In genomic region chr10:119250641-119251314, GRCh38 we compare ENCODE assay signal across 9 cellular contexts. TPM values are rescaled to one million over a fixed set of nuclear protein-coding genes. Genes with fewer than 3 reads are reported as not detected.
DNase-seq lines count a peak whose midpoint lies in the region; ATAC-seq and TF ChIP-seq lines count a peak whose summit lies in the region.
"Had no signal": no experiment of that assay in that cellular context is flagged by ENCODE, and none has a peak within 500 bp of the region (broad histone marks: within the 10 kb centered on the region; RNA-seq: fewer than 3 reads in every experiment).

No MANE protein-coding gene starts in this region.

- H3K4me3 ChIP-seq in brain microvascular endothelial cell (ENCODE audit: low read depth, low read length): no peak overlapping the region
- no peak overlapping the region for H3K4me3 ChIP-seq in right lobe of liver
- H3K4me3 ChIP-seq in vagina: no peak overlapping the region

- 45% methylated on average over 10 of the region's 10 CpGs for WGBS in right lobe of liver (ENCODE audit: insufficient coverage, low coverage, low lambda C conversion rate, missing lambda C conversion rate)

- in situ Hi-C loops in brain microvascular endothelial cell (cut with HindIII; ENCODE audit: low pct_ligation_motif_present, low sequenced_read_pairs): no loop called here

- no peak for TF ChIP-seq CTCF in brain microvascular endothelial cell (IDR thresholded peaks at IDR 0.05; ENCODE audit: low read depth, low read length, missing control alignments)
- no peak for TF ChIP-seq CTCF in right lobe of liver (IDR thresholded peaks at IDR 0.05)
- TF ChIP-seq CTCF in vagina (IDR thresholded peaks at IDR 0.05): no peak

- H3K27me3 ChIP-seq in brain microvascular endothelial cell (replicated peaks) (no peaks in the 10 kb centered on the region), right lobe of liver (no peaks in the 10 kb centered on the region), vagina (no peaks in the 10 kb centered on the region)

- H3K36me3 ChIP-seq in brain microvascular endothelial cell (replicated peaks): no peaks in the 10 kb centered on the region
- H3K36me3 ChIP-seq in right lobe of liver: no peaks in the 10 kb centered on the region
- no peaks in the 10 kb centered on the region for H3K36me3 ChIP-seq in vagina

- intact Hi-C loops in right lobe of liver (cut with DNase I) (no loop called here), vagina (cut with DNase I) (loop anchor here (5.0 kb wide), 1 partner anchor 43 kb away; the partner anchor contains the start of gene GRK5)

- H3K9me3 ChIP-seq in right lobe of liver: no peaks in the 10 kb centered on the region
- no peaks in the 10 kb centered on the region for H3K9me3 ChIP-seq in vagina

- ATAC-seq in right lobe of liver (peak in 2 of 4 donors; percentile 2 to 5), HG02981 (IDR thresholded peaks at IDR 0.05; ENCODE audit: unreplicated experiment) (no peak), GM18873 (IDR thresholded peaks at IDR 0.05; ENCODE audit: low FRiP score, unreplicated experiment) (no peak)

- H3K27ac ChIP-seq in brain microvascular endothelial cell (peak overlapping the region; percentile 97), right lobe of liver (peak overlapping the region; percentile 37 to 100 (median 97)), vagina (peak overlapping the region; percentile 85)

- peak; percentile 4 for DNase-seq in stimulated activated naive CD4-positive, alpha-beta T cell treated with Interleukin-2 at 50 U/mL for 16 hours (lab: John Stamatoyannopoulos, UW)
- DNase-seq in stimulated activated naive CD4-positive, alpha-beta T cell (lab: John Stamatoyannopoulos, UW): no peak
- DNase-seq in brain microvascular endothelial cell (peak; percentile 91), right lobe of liver (no peak), vagina (ENCODE audit: extremely low spot score in 2 of 2) (no peak), CD1c-positive myeloid dendritic cell (ENCODE audit: extremely low spot score) (no peak)
- DNase-seq: GDM1 had no signal

- TF ChIP-seq POLR2A in right lobe of liver (IDR thresholded peaks at IDR 0.05) (no peak), vagina (IDR thresholded peaks at IDR 0.05) (no peak)

- H3K4me1 ChIP-seq in right lobe of liver (peaks cover 0 to 34% (median 14%) of the 10 kb centered on the region in 4 donors), vagina (peaks cover 90% of the 10 kb centered on the region)

RNA-seq across cellular contexts. Expression of gene GRK5, which starts 43.4 kb away (rescaled TPM):
- 10 to 100 TPM in 1 of 6 experiments, 1 to 10 TPM in 5; 5.9 to 11.5 (median 7.9) TPM for total RNA-seq in right lobe of liver
- total RNA-seq in vagina: 16.5 TPM

Comparison
In these comparisons a context has a peak if more than half of its experiments do, and no peak if none do; other contexts are left out.
1. DNase-seq: peak in stimulated activated naive CD4-positive, alpha-beta T cell treated with Interleukin-2 at 50 U/mL for 16 hours (single experiment) and brain microvascular endothelial cell (single experiment); none in stimulated activated naive CD4-positive, alpha-beta T cell (0 of 6), right lobe of liver (0 of 3), vagina (0 of 2) and CD1c-positive myeloid dendritic cell (single experiment).
2. Peak in every context shown above with its lines, with median percentiles within 50 percentile points of each other: H3K27ac ChIP-seq.